8 cellular contexts compared by ENCODE assay signal in genomic region chr2:235639387-235639786, GRCh38.
DNase-seq lines count a peak whose midpoint lies in the region; FAIRE-seq and TF ChIP-seq lines count a peak whose summit lies in the region.

No MANE protein-coding gene starts in this region.

- no peaks in the 10 kb centered on the region for H4K20me1 ChIP-seq in fibroblast of lung (ENCODE audit: control insufficient read depth, extremely low read depth, insufficient read depth, low read length)

- H3K36me3 ChIP-seq in BE2C (no peaks in the 10 kb centered on the region), fibroblast of lung (ENCODE audit: control insufficient read depth, insufficient read depth, low read length) (no peaks in the 10 kb centered on the region), neuronal stem cell (replicated peaks in 1 of 2; ENCODE audit: control insufficient read depth in 2 of 2, insufficient read depth in 2 of 2, low read length in 2 of 2) (no peaks in the 10 kb centered on the region)

- no peak overlapping the region for H2BK120ac ChIP-seq in neuronal stem cell (ENCODE audit: low read depth, low read length)

- no peak overlapping the region for H4K91ac ChIP-seq in neuronal stem cell (ENCODE audit: low read depth, low read length, poor library complexity)

- H3K4me1 ChIP-seq in BE2C = peaks cover 38% of the 10 kb centered on the region
- peaks cover 35% of the 10 kb centered on the region for H3K4me1 ChIP-seq in fibroblast of lung (ENCODE audit: control insufficient read depth, extremely low read depth, insufficient read depth, low read length)
- H3K4me1 ChIP-seq in neuronal stem cell (ENCODE audit: control insufficient read depth in 2 of 2, insufficient read depth in 1 of 2, low read depth in 1 of 2, low read length in 2 of 2) = peaks cover 15 to 23% of the 10 kb centered on the region in 2 donors

- no peak overlapping the region for H4K8ac ChIP-seq in neuronal stem cell (ENCODE audit: low read depth, low read length)

- H3K14ac ChIP-seq in neuronal stem cell (ENCODE audit: low read length) = no peak overlapping the region

- H3K27me3 ChIP-seq in BE2C = no peaks in the 10 kb centered on the region
- no peaks in the 10 kb centered on the region for H3K27me3 ChIP-seq in fibroblast of lung (ENCODE audit: control insufficient read depth, insufficient read depth, low read length)
- no peaks in the 10 kb centered on the region for H3K27me3 ChIP-seq in neuronal stem cell (ENCODE audit: control insufficient read depth in 3 of 3, insufficient read depth in 3 of 3, low read depth in 1 of 3, low read length in 3 of 3)

- peaks cover under 1% of the 10 kb centered on the region for H3K79me1 ChIP-seq in neuronal stem cell (ENCODE audit: low read depth, low read length)

- H3K23ac ChIP-seq in neuronal stem cell (ENCODE audit: low read depth, low read length, poor library complexity) = no peak overlapping the region

- H2AFZ ChIP-seq in fibroblast of lung (ENCODE audit: low read length) (no peak overlapping the region), neuronal stem cell (ENCODE audit: low read length) (no peak overlapping the region)

- peaks cover 4% of the 10 kb centered on the region for H3K79me2 ChIP-seq in fibroblast of lung (ENCODE audit: control insufficient read depth, insufficient read depth, low read length)

- H3K9ac ChIP-seq in fibroblast of lung (ENCODE audit: insufficient read depth, low read length) (peak overlapping the region; percentile 57), neuronal stem cell (ENCODE audit: low read depth, low read length, poor library complexity) (no peak overlapping the region)

- DNase-seq in BE2C (peak; percentile 77), RCC 7860 (ENCODE audit: low spot score) (peak; percentile 53), fibroblast of lung (ENCODE audit: low read depth in 2 of 2) (peak; percentile 83 to 91), neuronal stem cell (ENCODE audit: low spot score) (no peak), SKM-1 treated with dmso at 0.1 percent for 144 hours (lab: John Stamatoyannopoulos, UW; ENCODE audit: unreplicated experiment) (no peak), NCI-H526 treated with DMSO at 0.1 percent for 48 hours (lab: John Stamatoyannopoulos, UW) (no peak), T-helper 9 cell (no peak), cortex of kidney (lab: John Stamatoyannopoulos, UW) (no peak)

- H2AK5ac ChIP-seq in neuronal stem cell (ENCODE audit: low read depth, low read length) = no peak overlapping the region

- H3K4me3 ChIP-seq in BE2C (ENCODE audit: low read depth, low read length) (peak overlapping the region; percentile 1; the same call in 1 of the 2 replicates), fibroblast of lung (replicated peaks in 1 of 4; ENCODE audit: control extremely low read depth in 1 of 4, insufficient read depth in 1 of 4, low read depth in 3 of 4, low read length in 4 of 4) (no peak overlapping the region), neuronal stem cell (ENCODE audit: low read length in 2 of 2) (no peak overlapping the region)

- H3K18ac ChIP-seq in neuronal stem cell (ENCODE audit: low read length) = peak overlapping the region; percentile 42

- WGBS in neuronal stem cell (ENCODE audit: extremely low coverage in 2 of 2, insufficient read length in 2 of 2, insufficient replicate concordance in 1 of 2), 2 donors = no CpG with 5 or more reads among the region's 10 CpGs

- H3K4me2 ChIP-seq in fibroblast of lung (ENCODE audit: extremely low read depth, insufficient read depth, low read length) (peak overlapping the region; percentile 55), neuronal stem cell (ENCODE audit: insufficient read depth, low read length, poor library complexity, severe bottlenecking) (no peak overlapping the region)

- no peak overlapping the region for H2BK15ac ChIP-seq in neuronal stem cell (ENCODE audit: low read length)

- FAIRE-seq in RCC 7860 (lab: Jason Lieb, UNC) = no peak

- H2BK12ac ChIP-seq in neuronal stem cell (ENCODE audit: low read length) = no peak overlapping the region

- H3K4ac ChIP-seq in neuronal stem cell (ENCODE audit: low read length) = no peak overlapping the region

- H3K9me3 ChIP-seq in BE2C = no peaks in the 10 kb centered on the region
- no peaks in the 10 kb centered on the region for H3K9me3 ChIP-seq in fibroblast of lung (ENCODE audit: control insufficient read depth, insufficient read depth, low read depth, low read length)
- no peaks in the 10 kb centered on the region for H3K9me3 ChIP-seq in neuronal stem cell (replicated peaks in 1 of 2; ENCODE audit: control insufficient read depth in 2 of 2, insufficient read depth in 1 of 2, low read depth in 1 of 2, low read length in 2 of 2)

- H3K27ac ChIP-seq in fibroblast of lung (ENCODE audit: insufficient read depth, low read length) = peak overlapping the region; percentile 91
- no peak overlapping the region for H3K27ac ChIP-seq in neuronal stem cell (replicated peaks; ENCODE audit: low read length)

- no peak overlapping the region for H2BK5ac ChIP-seq in neuronal stem cell (ENCODE audit: low read length)

- TF ChIP-seq CTCF in BE2C (IDR thresholded peaks at IDR 0.05; ENCODE audit: low read depth, low read length) (no peak), fibroblast of lung (conservative IDR thresholded peaks at IDR 0.05 in 1 of 2, IDR thresholded peaks at IDR 0.05 in 1 of 2; ENCODE audit: low read depth in 1 of 2, low read length in 2 of 2) (no peak)

Comparison
In these comparisons a context has a peak if more than half of its experiments do, and no peak if none do; other contexts are left out.
1. DNase-seq: peak in BE2C (single experiment), RCC 7860 (single experiment) and fibroblast of lung (2 of 2); none in neuronal stem cell (single experiment), SKM-1 treated with dmso at 0.1 percent for 144 hours (single experiment), NCI-H526 treated with DMSO at 0.1 percent for 48 hours (single experiment), T-helper 9 cell (single experiment) and cortex of kidney (single experiment).